ENCODE assay signal across 1 cellular context in the genomic region with DNA sequence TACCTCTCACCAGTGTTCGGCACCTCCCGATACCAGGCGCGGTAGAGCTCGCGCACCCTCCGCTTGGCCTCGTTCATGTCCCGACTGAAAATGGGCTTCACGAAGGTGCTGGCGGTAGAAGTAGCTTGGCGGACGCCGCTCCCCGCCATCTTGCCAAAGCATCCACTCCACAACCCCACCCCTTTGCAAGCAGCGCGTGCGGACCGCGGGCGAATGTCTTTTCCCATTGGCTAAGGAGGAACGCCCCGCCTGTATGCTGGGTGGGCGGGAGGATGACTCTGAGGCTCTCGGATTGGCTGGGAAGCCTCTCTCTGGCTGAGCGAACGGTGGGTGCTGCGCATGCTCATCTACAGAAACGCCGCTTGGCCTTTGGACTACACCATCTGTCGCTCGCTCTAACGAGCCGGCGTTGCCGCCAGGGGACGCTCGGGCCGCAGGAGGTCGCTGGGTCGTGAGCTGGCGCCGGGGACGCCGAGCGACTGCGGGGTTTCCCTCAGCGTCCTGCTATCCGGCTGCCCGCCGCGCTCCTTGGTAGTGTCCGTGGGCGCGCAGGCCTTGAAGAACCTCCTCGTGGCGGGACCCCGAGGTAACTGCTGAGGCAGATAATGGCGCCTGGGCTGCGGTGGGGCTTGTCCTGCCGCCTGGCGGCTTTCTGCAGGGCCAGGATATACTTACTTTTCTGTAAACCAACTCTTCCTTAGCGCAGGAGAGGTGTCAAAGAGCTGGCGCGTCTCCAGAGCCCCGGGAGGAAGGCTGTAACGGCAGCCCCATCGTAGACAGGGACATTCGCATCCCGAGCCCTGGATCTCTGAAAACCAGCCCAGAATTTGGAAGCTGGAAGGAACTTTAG.
TF ChIP-seq lines count a peak whose summit lies in the region.

A gene (minus strand): TSS at position 177 of the 850 bp plus-strand sequence. CDS start 28 bp downstream, at position 149.

TF ChIP-seq in GM12878, 131 proteins besides CTCF, POLR2A, EP300 and RAD21 (continued from another document and continues in another):
- TF ChIP-seq, protein P1, sequence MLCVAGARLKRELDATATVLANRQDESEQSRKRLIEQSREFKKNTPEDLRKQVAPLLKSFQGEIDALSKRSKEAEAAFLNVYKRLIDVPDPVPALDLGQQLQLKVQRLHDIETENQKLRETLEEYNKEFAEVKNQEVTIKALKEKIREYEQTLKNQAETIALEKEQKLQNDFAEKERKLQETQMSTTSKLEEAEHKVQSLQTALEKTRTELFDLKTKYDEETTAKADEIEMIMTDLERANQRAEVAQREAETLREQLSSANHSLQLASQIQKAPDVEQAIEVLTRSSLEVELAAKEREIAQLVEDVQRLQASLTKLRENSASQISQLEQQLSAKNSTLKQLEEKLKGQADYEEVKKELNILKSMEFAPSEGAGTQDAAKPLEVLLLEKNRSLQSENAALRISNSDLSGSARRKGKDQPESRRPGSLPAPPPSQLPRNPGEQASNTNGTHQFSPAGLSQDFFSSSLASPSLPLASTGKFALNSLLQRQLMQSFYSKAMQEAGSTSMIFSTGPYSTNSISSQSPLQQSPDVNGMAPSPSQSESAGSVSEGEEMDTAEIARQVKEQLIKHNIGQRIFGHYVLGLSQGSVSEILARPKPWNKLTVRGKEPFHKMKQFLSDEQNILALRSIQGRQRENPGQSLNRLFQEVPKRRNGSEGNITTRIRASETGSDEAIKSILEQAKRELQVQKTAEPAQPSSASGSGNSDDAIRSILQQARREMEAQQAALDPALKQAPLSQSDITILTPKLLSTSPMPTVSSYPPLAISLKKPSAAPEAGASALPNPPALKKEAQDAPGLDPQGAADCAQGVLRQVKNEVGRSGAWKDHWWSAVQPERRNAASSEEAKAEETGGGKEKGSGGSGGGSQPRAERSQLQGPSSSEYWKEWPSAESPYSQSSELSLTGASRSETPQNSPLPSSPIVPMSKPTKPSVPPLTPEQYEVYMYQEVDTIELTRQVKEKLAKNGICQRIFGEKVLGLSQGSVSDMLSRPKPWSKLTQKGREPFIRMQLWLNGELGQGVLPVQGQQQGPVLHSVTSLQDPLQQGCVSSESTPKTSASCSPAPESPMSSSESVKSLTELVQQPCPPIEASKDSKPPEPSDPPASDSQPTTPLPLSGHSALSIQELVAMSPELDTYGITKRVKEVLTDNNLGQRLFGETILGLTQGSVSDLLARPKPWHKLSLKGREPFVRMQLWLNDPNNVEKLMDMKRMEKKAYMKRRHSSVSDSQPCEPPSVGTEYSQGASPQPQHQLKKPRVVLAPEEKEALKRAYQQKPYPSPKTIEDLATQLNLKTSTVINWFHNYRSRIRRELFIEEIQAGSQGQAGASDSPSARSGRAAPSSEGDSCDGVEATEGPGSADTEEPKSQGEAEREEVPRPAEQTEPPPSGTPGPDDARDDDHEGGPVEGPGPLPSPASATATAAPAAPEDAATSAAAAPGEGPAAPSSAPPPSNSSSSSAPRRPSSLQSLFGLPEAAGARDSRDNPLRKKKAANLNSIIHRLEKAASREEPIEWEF (IDR thresholded peaks at IDR 0.05; ENCODE audit: insufficient replicate concordance, low read depth, low read length): no peak
- TF ChIP-seq, protein P2, sequence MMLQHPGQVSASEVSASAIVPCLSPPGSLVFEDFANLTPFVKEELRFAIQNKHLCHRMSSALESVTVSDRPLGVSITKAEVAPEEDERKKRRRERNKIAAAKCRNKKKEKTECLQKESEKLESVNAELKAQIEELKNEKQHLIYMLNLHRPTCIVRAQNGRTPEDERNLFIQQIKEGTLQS (IDR thresholded peaks at IDR 0.05; ENCODE audit: borderline replicate concordance, extremely low read depth, low read depth, low read length): no peak
- TF ChIP-seq EGR1 (IDR thresholded peaks at IDR 0.05; ENCODE audit: borderline replicate concordance in 1 of 2, low read depth in 2 of 2, low read length in 2 of 2) (no peak; a peak in 1 of 3 replicates), IKZF2 (IDR thresholded peaks at IDR 0.05) (peak in 1 of 2 experiments; percentile 61; a peak in 2 of 4 replicates), MEF2B (IDR thresholded peaks at IDR 0.05; ENCODE audit: partially characterized antibody, poor library complexity, severe bottlenecking) (peak; percentile 24), FOS (IDR thresholded peaks at IDR 0.05; ENCODE audit: borderline replicate concordance, extremely low read depth, insufficient read length) (no peak), MTA2 (IDR thresholded peaks at IDR 0.05; ENCODE audit: low read depth) (no peak; the same call in 1 of the 2 replicates), BHLHE40 (IDR thresholded peaks at IDR 0.05; ENCODE audit: borderline replicate concordance in 1 of 2, low read depth in 2 of 2, low read length in 1 of 2) (peak; percentile 92 to 96), ZSCAN29 (IDR thresholded peaks at IDR 0.05) (no peak), HDAC6 (IDR thresholded peaks at IDR 0.05; ENCODE audit: unreplicated experiment) (peak; percentile 54), SUPT20H (IDR thresholded peaks at IDR 0.05; ENCODE audit: borderline replicate concordance, control insufficient read depth, low read depth, low read length) (no peak), FOXK2 (IDR thresholded peaks at IDR 0.05) (0 out of 2 replicates have a peak, but pooled peaks have one; percentile 51), TCF7 (IDR thresholded peaks at IDR 0.05; ENCODE audit: borderline replicate concordance) (no peak), ZNF622 (IDR thresholded peaks at IDR 0.05) (no peak), NFIC (IDR thresholded peaks at IDR 0.05; ENCODE audit: low read depth, low read length) (no peak), NFYA (IDR thresholded peaks at IDR 0.05; ENCODE audit: borderline replicate concordance, low read depth, low read length) (no peak), ZNF384 (IDR thresholded peaks at IDR 0.05; ENCODE audit: borderline replicate concordance, low read depth, low read length) (no peak), GATAD2B (conservative IDR thresholded peaks at IDR 0.05; ENCODE audit: low read depth) (peak; percentile 57; the same call in 1 of the 2 replicates), NR2C2 (IDR thresholded peaks at IDR 0.05; ENCODE audit: borderline replicate concordance, control insufficient read depth, insufficient read length, low read depth) (no peak), TAF1 (IDR thresholded peaks at IDR 0.05; ENCODE audit: borderline replicate concordance, low read depth, low read length) (peak; percentile 92), MEF2A (IDR thresholded peaks at IDR 0.05; ENCODE audit: insufficient read depth, low read depth, low read length) (0 out of 2 replicates have a peak, but pooled peaks have one; percentile 3)
- TF ChIP-seq, protein P3, sequence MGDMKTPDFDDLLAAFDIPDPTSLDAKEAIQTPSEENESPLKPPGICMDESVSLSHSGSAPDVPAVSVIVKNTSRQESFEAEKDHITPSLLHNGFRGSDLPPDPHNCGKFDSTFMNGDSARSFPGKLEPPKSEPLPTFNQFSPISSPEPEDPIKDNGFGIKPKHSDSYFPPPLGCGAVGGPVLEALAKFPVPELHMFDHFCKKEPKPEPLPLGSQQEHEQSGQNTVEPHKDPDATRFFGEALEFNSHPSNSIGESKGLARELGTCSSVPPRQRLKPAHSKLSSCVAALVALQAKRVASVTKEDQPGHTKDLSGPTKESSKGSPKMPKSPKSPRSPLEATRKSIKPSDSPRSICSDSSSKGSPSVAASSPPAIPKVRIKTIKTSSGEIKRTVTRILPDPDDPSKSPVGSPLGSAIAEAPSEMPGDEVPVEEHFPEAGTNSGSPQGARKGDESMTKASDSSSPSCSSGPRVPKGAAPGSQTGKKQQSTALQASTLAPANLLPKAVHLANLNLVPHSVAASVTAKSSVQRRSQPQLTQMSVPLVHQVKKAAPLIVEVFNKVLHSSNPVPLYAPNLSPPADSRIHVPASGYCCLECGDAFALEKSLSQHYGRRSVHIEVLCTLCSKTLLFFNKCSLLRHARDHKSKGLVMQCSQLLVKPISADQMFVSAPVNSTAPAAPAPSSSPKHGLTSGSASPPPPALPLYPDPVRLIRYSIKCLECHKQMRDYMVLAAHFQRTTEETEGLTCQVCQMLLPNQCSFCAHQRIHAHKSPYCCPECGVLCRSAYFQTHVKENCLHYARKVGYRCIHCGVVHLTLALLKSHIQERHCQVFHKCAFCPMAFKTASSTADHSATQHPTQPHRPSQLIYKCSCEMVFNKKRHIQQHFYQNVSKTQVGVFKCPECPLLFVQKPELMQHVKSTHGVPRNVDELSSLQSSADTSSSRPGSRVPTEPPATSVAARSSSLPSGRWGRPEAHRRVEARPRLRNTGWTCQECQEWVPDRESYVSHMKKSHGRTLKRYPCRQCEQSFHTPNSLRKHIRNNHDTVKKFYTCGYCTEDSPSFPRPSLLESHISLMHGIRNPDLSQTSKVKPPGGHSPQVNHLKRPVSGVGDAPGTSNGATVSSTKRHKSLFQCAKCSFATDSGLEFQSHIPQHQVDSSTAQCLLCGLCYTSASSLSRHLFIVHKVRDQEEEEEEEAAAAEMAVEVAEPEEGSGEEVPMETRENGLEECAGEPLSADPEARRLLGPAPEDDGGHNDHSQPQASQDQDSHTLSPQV (IDR thresholded peaks at IDR 0.05): peak; percentile 77; the same call in 1 of the 2 replicates
- TF ChIP-seq, protein P4, sequence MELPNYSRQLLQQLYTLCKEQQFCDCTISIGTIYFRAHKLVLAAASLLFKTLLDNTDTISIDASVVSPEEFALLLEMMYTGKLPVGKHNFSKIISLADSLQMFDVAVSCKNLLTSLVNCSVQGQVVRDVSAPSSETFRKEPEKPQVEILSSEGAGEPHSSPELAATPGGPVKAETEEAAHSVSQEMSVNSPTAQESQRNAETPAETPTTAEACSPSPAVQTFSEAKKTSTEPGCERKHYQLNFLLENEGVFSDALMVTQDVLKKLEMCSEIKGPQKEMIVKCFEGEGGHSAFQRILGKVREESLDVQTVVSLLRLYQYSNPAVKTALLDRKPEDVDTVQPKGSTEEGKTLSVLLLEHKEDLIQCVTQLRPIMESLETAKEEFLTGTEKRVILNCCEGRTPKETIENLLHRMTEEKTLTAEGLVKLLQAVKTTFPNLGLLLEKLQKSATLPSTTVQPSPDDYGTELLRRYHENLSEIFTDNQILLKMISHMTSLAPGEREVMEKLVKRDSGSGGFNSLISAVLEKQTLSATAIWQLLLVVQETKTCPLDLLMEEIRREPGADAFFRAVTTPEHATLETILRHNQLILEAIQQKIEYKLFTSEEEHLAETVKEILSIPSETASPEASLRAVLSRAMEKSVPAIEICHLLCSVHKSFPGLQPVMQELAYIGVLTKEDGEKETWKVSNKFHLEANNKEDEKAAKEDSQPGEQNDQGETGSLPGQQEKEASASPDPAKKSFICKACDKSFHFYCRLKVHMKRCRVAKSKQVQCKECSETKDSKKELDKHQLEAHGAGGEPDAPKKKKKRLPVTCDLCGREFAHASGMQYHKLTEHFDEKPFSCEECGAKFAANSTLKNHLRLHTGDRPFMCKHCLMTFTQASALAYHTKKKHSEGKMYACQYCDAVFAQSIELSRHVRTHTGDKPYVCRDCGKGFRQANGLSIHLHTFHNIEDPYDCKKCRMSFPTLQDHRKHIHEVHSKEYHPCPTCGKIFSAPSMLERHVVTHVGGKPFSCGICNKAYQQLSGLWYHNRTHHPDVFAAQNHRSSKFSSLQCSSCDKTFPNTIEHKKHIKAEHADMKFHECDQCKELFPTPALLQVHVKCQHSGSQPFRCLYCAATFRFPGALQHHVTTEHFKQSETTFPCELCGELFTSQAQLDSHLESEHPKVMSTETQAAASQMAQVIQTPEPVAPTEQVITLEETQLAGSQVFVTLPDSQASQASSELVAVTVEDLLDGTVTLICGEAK (IDR thresholded peaks at IDR 0.05; ENCODE audit: borderline replicate concordance): peak; percentile 44; the same call in 1 of the 2 replicates
- TF ChIP-seq, protein P5, sequence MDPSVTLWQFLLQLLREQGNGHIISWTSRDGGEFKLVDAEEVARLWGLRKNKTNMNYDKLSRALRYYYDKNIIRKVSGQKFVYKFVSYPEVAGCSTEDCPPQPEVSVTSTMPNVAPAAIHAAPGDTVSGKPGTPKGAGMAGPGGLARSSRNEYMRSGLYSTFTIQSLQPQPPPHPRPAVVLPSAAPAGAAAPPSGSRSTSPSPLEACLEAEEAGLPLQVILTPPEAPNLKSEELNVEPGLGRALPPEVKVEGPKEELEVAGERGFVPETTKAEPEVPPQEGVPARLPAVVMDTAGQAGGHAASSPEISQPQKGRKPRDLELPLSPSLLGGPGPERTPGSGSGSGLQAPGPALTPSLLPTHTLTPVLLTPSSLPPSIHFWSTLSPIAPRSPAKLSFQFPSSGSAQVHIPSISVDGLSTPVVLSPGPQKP (IDR thresholded peaks at IDR 0.05; ENCODE audit: low read depth, low read length): peak; percentile 34; the same call in 1 of the 2 replicates
- TF ChIP-seq, protein P6, sequence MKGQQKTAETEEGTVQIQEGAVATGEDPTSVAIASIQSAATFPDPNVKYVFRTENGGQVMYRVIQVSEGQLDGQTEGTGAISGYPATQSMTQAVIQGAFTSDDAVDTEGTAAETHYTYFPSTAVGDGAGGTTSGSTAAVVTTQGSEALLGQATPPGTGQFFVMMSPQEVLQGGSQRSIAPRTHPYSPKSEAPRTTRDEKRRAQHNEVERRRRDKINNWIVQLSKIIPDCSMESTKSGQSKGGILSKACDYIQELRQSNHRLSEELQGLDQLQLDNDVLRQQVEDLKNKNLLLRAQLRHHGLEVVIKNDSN (IDR thresholded peaks at IDR 0.05; ENCODE audit: borderline replicate concordance, extremely low read length, insufficient read depth, low read depth, low read length): no peak
- TF ChIP-seq, protein P7, sequence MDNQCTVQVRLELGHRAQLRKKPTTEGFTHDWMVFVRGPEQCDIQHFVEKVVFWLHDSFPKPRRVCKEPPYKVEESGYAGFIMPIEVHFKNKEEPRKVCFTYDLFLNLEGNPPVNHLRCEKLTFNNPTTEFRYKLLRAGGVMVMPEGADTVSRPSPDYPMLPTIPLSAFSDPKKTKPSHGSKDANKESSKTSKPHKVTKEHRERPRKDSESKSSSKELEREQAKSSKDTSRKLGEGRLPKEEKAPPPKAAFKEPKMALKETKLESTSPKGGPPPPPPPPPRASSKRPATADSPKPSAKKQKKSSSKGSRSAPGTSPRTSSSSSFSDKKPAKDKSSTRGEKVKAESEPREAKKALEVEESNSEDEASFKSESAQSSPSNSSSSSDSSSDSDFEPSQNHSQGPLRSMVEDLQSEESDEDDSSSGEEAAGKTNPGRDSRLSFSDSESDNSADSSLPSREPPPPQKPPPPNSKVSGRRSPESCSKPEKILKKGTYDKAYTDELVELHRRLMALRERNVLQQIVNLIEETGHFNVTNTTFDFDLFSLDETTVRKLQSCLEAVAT (IDR thresholded peaks at IDR 0.05): no peak; the same call in 1 of the 2 replicates
- TF ChIP-seq, protein P8, sequence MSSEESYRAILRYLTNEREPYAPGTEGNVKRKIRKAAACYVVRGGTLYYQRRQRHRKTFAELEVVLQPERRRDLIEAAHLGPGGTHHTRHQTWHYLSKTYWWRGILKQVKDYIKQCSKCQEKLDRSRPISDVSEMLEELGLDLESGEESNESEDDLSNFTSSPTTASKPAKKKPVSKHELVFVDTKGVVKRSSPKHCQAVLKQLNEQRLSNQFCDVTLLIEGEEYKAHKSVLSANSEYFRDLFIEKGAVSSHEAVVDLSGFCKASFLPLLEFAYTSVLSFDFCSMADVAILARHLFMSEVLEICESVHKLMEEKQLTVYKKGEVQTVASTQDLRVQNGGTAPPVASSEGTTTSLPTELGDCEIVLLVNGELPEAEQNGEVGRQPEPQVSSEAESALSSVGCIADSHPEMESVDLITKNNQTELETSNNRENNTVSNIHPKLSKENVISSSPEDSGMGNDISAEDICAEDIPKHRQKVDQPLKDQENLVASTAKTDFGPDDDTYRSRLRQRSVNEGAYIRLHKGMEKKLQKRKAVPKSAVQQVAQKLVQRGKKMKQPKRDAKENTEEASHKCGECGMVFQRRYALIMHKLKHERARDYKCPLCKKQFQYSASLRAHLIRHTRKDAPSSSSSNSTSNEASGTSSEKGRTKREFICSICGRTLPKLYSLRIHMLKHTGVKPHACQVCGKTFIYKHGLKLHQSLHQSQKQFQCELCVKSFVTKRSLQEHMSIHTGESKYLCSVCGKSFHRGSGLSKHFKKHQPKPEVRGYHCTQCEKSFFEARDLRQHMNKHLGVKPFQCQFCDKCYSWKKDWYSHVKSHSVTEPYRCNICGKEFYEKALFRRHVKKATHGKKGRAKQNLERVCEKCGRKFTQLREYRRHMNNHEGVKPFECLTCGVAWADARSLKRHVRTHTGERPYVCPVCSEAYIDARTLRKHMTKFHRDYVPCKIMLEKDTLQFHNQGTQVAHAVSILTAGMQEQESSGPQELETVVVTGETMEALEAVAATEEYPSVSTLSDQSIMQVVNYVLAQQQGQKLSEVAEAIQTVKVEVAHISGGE (CRISPR knock-in tag; IDR thresholded peaks at IDR 0.05): no peak
